Comparison of ENCODE assay signal across 15 cellular contexts in genomic region chr12:56940942-56941298, GRCh38. TPM values are rescaled to one million over a fixed set of nuclear protein-coding genes. Genes with fewer than 3 reads are reported as not detected.
"Had no signal": no experiment of that assay in that cellular context is flagged by ENCODE, and none has a peak within 500 bp of the region (broad histone marks: within the 10 kb centered on the region; RNA-seq: fewer than 3 reads in every experiment).

No MANE protein-coding gene starts in this region.

RNA-seq across cellular contexts. Expression of gene SDR9C7, which starts 6.7 kb away (rescaled TPM):
- total RNA-seq: dermis blood vessel endothelial cell; glomerular endothelial cell; kidney epithelial cell; left colon; liver; lung microvascular endothelial cell; mucosa of gallbladder; myocyte; natural killer cell treated with Interleukin-12 subunit alpha and Interleukin-12 subunit beta and Interleukin-15 and Interleukin-18, amount 100 ng/mL, for 72 hours; pancreas; progenitor cell of endocrine pancreas; subcutaneous adipose tissue; tibial nerve; ureter had no signal
- polyA plus RNA-seq: heart left ventricle, liver, pancreas had no signal

RNA-seq across cellular contexts. Expression of gene RDH16, which starts 16.5 kb away (rescaled TPM):
- total RNA-seq: glomerular endothelial cell, kidney epithelial cell had no signal
